8 cellular contexts compared by ENCODE assay signal in the genomic region with DNA sequence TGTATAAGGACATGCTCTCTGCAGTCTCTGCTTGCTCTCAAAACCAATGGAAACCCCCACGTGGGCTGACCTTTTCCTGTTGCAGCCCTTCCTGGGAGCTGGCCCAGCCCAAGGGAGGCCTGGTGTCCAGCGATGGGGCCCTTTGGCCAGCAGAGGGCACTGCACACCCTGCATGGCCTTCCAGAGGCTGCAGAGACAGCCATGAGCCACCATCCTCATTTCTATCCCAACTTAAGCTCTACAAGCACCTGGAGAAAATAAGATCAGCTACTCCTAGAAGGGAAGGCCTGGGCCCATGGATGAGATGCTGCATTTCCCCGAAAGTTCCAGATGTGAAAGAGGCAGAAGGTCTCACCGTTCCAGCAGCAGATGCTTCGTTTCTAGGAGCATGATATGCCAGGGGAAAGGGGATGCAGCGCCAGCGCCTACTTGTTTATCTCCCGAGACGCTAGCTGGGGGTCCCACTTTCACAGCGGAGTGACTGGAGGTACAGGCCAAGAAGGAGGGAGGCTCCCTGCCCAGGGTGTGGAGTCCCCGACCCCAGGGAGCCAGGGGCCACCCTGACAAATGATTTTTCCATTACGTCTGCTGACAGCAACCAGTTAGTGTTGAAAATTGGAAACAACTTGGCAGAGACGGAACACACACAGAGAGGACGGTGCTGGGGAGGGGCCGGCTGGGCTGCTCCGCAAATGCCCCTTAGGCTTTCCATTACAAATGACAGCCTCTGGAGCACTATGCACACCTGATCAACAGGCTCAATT.
A peak's percentile ranks its signal among the peaks of the same experiment; 100 is the strongest.
DNase-seq lines count a peak whose midpoint lies in the region; ATAC-seq and TF ChIP-seq lines count a peak whose summit lies in the region.

No MANE protein-coding gene starts in this region.

- no peak overlapping the region for H3K4me3 ChIP-seq in WI38 (ENCODE audit: low read depth, low read length)

- H3K27ac ChIP-seq in caudate nucleus (ENCODE audit: low read depth, low read length), result no peak overlapping the region

- TF ChIP-seq CTCF in WI38 (IDR thresholded peaks at IDR 0.05; ENCODE audit: low read depth, low read length), result peak; percentile 96

- ATAC-seq in HG02840 (IDR thresholded peaks at IDR 0.05; ENCODE audit: low FRiP score, unreplicated experiment) (peak; percentile 67), left colon (peak; percentile 75)

- DNase-seq in activated gamma-delta T cell treated with Interleukin-2 at 50 U/mL for 16 hours (peak; percentile 51), activated gamma-delta T cell (lab: John Stamatoyannopoulos, UW) (no peak), NCI-H2081 (lab: John Stamatoyannopoulos, UW) (peak; percentile 58 to 62), caudate nucleus (lab: John Stamatoyannopoulos, UW) (peak in 58 of 61 donors; percentile 20 to 85 (median 64)), left colon (peak; percentile 82 to 88)
- peak; percentile 58 for DNase-seq in stimulated activated CD4-positive, alpha-beta T cell treated with anti-CD3 and anti-CD28 coated beads, Interleukin-4, amount 100 ng/mL, for 1 hour

- intact Hi-C loops in left colon (cut with DNase I, micrococcal nuclease), result loop anchor here in 1 of 2 donors (10.0 kb wide), 1 partner anchor 297 kb away; no protein-coding TSS in a partner anchor
